13 cellular contexts compared by ENCODE assay signal in the genomic region with DNA sequence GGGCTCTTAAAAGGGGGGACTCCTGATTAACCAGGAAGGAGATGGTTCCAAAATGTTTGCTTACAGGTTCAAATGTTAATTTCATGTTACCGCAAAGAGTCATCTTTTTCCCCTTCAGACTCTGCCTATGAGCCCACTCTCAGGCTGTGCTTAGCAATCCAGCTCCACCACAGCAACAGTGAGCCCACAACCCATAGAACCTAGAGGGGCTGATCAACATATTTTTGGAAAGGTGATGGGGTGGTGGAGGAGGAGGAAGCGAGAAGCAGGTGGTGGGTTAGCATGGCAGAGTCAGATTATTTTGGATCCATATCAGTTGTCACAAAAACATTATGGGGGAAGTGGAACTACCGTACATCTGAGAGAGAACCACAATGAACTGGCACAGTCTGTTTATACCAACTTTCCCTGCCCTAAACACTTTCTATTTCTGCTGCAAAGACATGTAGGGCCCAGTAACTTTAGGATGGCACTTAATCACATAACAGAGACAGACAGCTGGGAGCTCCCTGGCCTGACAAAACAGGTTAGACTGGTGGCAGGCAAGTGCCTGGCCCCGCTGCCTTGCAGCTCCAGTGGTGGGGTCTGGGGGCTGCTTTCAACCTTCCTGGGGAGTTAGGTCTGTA. TPM values are rescaled to one million over a fixed set of nuclear protein-coding genes. Genes with fewer than 3 reads are reported as not detected.
DNase-seq lines count a peak whose midpoint lies in the region; ATAC-seq and TF ChIP-seq lines count a peak whose summit lies in the region.
"Had no signal": no experiment of that assay in that cellular context is flagged by ENCODE, and none has a peak within 500 bp of the region (broad histone marks: within the 10 kb centered on the region; RNA-seq: fewer than 3 reads in every experiment).

No MANE protein-coding gene starts in this region.

- 0 out of 2 replicates have a peak, but pooled peaks cover 5% of the 10 kb centered on the region for H3K4me1 ChIP-seq in H9 (ENCODE audit: insufficient read depth, low read length)
- H3K4me1 ChIP-seq: parathyroid adenoma had no signal

- H3K56ac ChIP-seq in H9 (ENCODE audit: insufficient read length, low read depth, low read length) = no peak overlapping the region

- no peak overlapping the region for H2AK5ac ChIP-seq in H9 (ENCODE audit: insufficient read length, low read length)

- peaks cover 26 to 27% of the 10 kb centered on the region in 2 experiments for H3K4me1 Mint-ChIP-seq in H9
- peaks cover 14% of the 10 kb centered on the region for H3K4me1 Mint-ChIP-seq in T-helper 17 cell
- peaks cover 37 to 69% (median 37%) of the 10 kb centered on the region in 3 donors for H3K4me1 Mint-ChIP-seq in naive B cell

- H2BK15ac ChIP-seq in H9 (ENCODE audit: low read depth, low read length) = no peak overlapping the region

- H3K36me3 Mint-ChIP-seq in H9 (ENCODE audit: insufficient read depth in 1 of 3, low read depth in 3 of 3) (peaks cover 3 to 8% (median 7%) of the 10 kb centered on the region in 3 experiments; a peak in 4 of 7 replicates), T-helper 17 cell (ENCODE audit: low read depth) (no peaks in the 10 kb centered on the region), naive B cell (no peaks in the 10 kb centered on the region)

- no peak overlapping the region for H2BK12ac ChIP-seq in H9 (ENCODE audit: insufficient read length, low read depth, low read length)

- no peak overlapping the region for H4K91ac ChIP-seq in H9 (ENCODE audit: insufficient read length, low read depth, low read length)

- no peaks in the 10 kb centered on the region for H4K20me1 ChIP-seq in H9 (ENCODE audit: control insufficient read depth, insufficient read depth, insufficient read length)

- no peak overlapping the region for H3K23ac ChIP-seq in H9 (ENCODE audit: insufficient read length, low read depth, low read length)

- no peak overlapping the region for H3K27ac Mint-ChIP-seq in H9
- peak overlapping the region; percentile 34 for H3K27ac Mint-ChIP-seq in T-helper 17 cell
- H3K27ac Mint-ChIP-seq in naive B cell = peak overlapping the region; percentile 85 to 93 (median 88)

- no peak overlapping the region for H2BK120ac ChIP-seq in H9 (ENCODE audit: low read depth, low read length, poor library complexity, severe bottlenecking)

- no peak overlapping the region for H2BK5ac ChIP-seq in H9 (ENCODE audit: insufficient read length, low read length)

- H3K18ac ChIP-seq in H9 (ENCODE audit: insufficient read length, low read depth, low read length) = no peak overlapping the region

- H2AFZ ChIP-seq in H9 (ENCODE audit: low read length) = no peak overlapping the region
- H2AFZ ChIP-seq: parathyroid adenoma had no signal

- H3K27me3 Mint-ChIP-seq in H9 (ENCODE audit: low read depth) (no peaks in the 10 kb centered on the region), T-helper 17 cell (no peaks in the 10 kb centered on the region), naive B cell (no peaks in the 10 kb centered on the region)

- ATAC-seq in T-helper 17 cell = no peak
- ATAC-seq in naive B cell (ENCODE audit: low read depth in 2 of 2) = peak; percentile 52 to 56
- ATAC-seq in GM18868 (IDR thresholded peaks at IDR 0.05; ENCODE audit: unreplicated experiment) = no peak

- H3K79me1 ChIP-seq in H9 (ENCODE audit: insufficient read depth, low read depth, low read length, poor library complexity, severe bottlenecking) = no peaks in the 10 kb centered on the region

- no peak overlapping the region for H3K4me2 ChIP-seq in H9 (ENCODE audit: insufficient read depth, insufficient read length, low read length)

- no peak overlapping the region for H3K14ac ChIP-seq in H9 (ENCODE audit: insufficient read depth, low read length)

- H3K9ac ChIP-seq in H9 (ENCODE audit: extremely low read depth, insufficient read length, low read length) = no peak overlapping the region
- H3K9ac ChIP-seq: parathyroid adenoma had no signal

- no peak overlapping the region for H4K5ac ChIP-seq in H9 (ENCODE audit: insufficient read length, low read depth, low read length)

- TF ChIP-seq CTCF in H9 (conservative IDR thresholded peaks at IDR 0.05) = no peak

- H3K4me3 Mint-ChIP-seq in H9 = peak overlapping the region in 1 of 2 experiments; percentile 36; a peak in 1 of 5 replicates
- no peak overlapping the region for H3K4me3 Mint-ChIP-seq in T-helper 17 cell
- peak overlapping the region; percentile 79 to 97 (median 89) for H3K4me3 Mint-ChIP-seq in naive B cell

- no CpG with 5 or more reads among the region's 4 CpGs for WGBS in H9 (ENCODE audit: extremely low coverage, insufficient read length, low lambda C conversion rate)

- H3K9me3 ChIP-seq in H9 (ENCODE audit: control insufficient read depth, low read depth, low read length) (peaks cover 16% of the 10 kb centered on the region), T-helper 17 cell (ENCODE audit: control insufficient read depth, low read length, poor library complexity, severe bottlenecking) (no peaks in the 10 kb centered on the region)

- H2BK20ac ChIP-seq in H9 (ENCODE audit: low read depth, low read length, poor library complexity, severe bottlenecking) = no peak overlapping the region

- H4K8ac ChIP-seq in H9 (replicated peaks; ENCODE audit: insufficient read length, low read depth, low read length) = no peak overlapping the region

- DNase-seq in H9 (peak; percentile 28), T-helper 17 cell (no peak), naive B cell (peak; percentile 69), substantia nigra (lab: John Stamatoyannopoulos, UW) (no peak)
- no peak for DNase-seq in stimulated activated CD4-positive, alpha-beta T cell treated with anti-CD3 and anti-CD28 coated beads, Interleukin-4, amount 100 ng/mL, for 1 hour
- DNase-seq: activated effector memory CD4-positive, alpha-beta T cell treated with Interleukin-2 at 50 U/mL for 16 hours; mesendoderm; NCI-H1436 treated with DMSO at 0.1 percent for 48 hours; WERI-Rb-1 had no signal

- no peak overlapping the region for H3T11ph ChIP-seq in H9 (ENCODE audit: low read length)

- H3K27ac ChIP-seq in H9 (ENCODE audit: insufficient read length, low read depth, low read length) = no peak overlapping the region
- no peak overlapping the region for H3K27ac ChIP-seq in substantia nigra (ENCODE audit: low read depth, low read length, poor library complexity, severe bottlenecking)
- H3K27ac ChIP-seq: epithelial cell of prostate, parathyroid adenoma, WERI-Rb-1 had no signal

- peak overlapping the region; percentile 64 for H3K4me3 ChIP-seq in GM08714 (ENCODE audit: low read length)

- H3K23me2 ChIP-seq in H9 (ENCODE audit: insufficient read length, low read depth, low read length, poor library complexity, severe bottlenecking) = peaks cover 11% of the 10 kb centered on the region

- peaks cover 4% of the 10 kb centered on the region; the same call in 1 of the 2 replicates for H3K79me2 ChIP-seq in H9 (ENCODE audit: insufficient read depth, low read length)
- H3K79me2 ChIP-seq: parathyroid adenoma had no signal

- H3K4ac ChIP-seq in H9 (ENCODE audit: low read depth, low read length) = no peak overlapping the region

- H3K27me3 ChIP-seq in H9 (ENCODE audit: insufficient read depth, low read length) = no peaks in the 10 kb centered on the region

- H3K9me3 Mint-ChIP-seq in H9 = peaks cover 66% of the 10 kb centered on the region in 2 experiments
- H3K9me3 Mint-ChIP-seq in naive B cell = peaks cover 0 to 2% (median 0%) of the 10 kb centered on the region in 7 donors

RNA-seq across cellular contexts. Expression of gene SLC9A7, which starts 4.4 kb away (rescaled TPM):
- 5.6 and 5.9 TPM in 2 replicates for total RNA-seq in H9 (2021)
- total RNA-seq in T-helper 17 cell = 1 to 10 TPM; 1.6 to 2.8 TPM
- polyA plus RNA-seq in naive B cell (ENCODE audit: low read depth in 6 of 6) = 10 to 100 TPM; 13.5 to 60.6 (median 42.5) TPM

Comparison
In these comparisons a context has a peak if more than half of its experiments do, and no peak if none do; other contexts are left out.
1. DNase-seq: peak in H9 (single experiment) and naive B cell (single experiment); none in T-helper 17 cell (0 of 3), stimulated activated CD4-positive, alpha-beta T cell treated with anti-CD3 and anti-CD28 coated beads, Interleukin-4, amount 100 ng/mL, for 1 hour (single experiment) and substantia nigra (0 of 49).
2. H3K27ac Mint-ChIP-seq: peak in T-helper 17 cell (single experiment) and naive B cell (6 of 6); none in H9 (0 of 3).
3. ATAC-seq: peak in naive B cell (2 of 2); none in T-helper 17 cell (single experiment) and GM18868 (single experiment).